16 cellular contexts compared by ENCODE assay signal in the genomic region with DNA sequence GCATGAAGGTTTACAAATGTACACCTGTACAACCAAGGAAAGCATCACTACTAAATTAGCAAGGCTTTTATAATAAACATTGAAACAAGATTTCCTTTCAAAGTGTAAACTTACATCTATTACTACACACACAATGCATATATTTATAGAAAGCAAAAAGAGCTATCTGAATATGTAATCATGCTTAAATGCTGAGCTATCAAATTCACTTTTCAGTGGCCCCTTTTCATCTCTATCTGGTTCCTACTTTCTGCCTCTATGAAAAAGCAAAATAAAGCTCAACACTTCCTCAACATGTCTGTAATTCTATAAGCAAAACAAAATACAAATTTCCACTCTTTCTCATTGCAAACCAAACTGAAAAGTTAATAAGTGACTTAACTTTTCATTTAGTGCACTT. TPM values are rescaled to one million over a fixed set of nuclear protein-coding genes. Genes with fewer than 3 reads are reported as not detected.
DNase-seq lines count a peak whose midpoint lies in the region; ATAC-seq, FAIRE-seq and TF ChIP-seq lines count a peak whose summit lies in the region.
"Had no signal": no experiment of that assay in that cellular context is flagged by ENCODE, and none has a peak within 500 bp of the region (broad histone marks: within the 10 kb centered on the region; RNA-seq: fewer than 3 reads in every experiment).

No MANE protein-coding gene starts in this region.

- no peak for TF ChIP-seq RAD21 in HepG2 (CRISPR knock-in tag; IDR thresholded peaks at IDR 0.05)

- no peak for TF ChIP-seq EP300 in HepG2 (IDR thresholded peaks at IDR 0.05; ENCODE audit: low read depth in 2 of 2, low read length in 2 of 2)
- TF ChIP-seq EP300 in HepG2 (CRISPR knock-in tag; IDR thresholded peaks at IDR 0.05; ENCODE audit: borderline replicate concordance): no peak

- ATAC-seq in HepG2 (no peak), right lobe of liver (no peak), GM21423 (IDR thresholded peaks at IDR 0.05; ENCODE audit: unreplicated experiment) (no peak)
- ATAC-seq: CD8-positive, alpha-beta T cell had no signal

- TF ChIP-seq CTCF in HepG2 (CRISPR knock-in tag; IDR thresholded peaks at IDR 0.05) (no peak), right lobe of liver (IDR thresholded peaks at IDR 0.05) (no peak)

- CTCF ChIA-PET in activated CD4-positive, alpha-beta memory T cell treated with anti-CD3 and anti-CD28 coated beads for 36 hours (lab: Charles Lee): interaction anchor here (1.0 to 2.0 kb wide), 2 partner anchors 12 to 41 kb away, joined by 3 to 4 read pairs; no protein-coding TSS in a partner anchor
- CTCF ChIA-PET in activated CD4-positive, alpha-beta memory T cell treated with anti-CD3 and anti-CD28 coated beads, Interleukin-2, amount 10 ng/mL, durations not matched to agents 7 days and 5 days (lab: Charles Lee): interaction anchor here (1.0 to 1.1 kb wide), 2 partner anchors 76 to 172 kb away, joined by 3 read pairs; no protein-coding TSS in a partner anchor
- CTCF ChIA-PET in HepG2 (lab: Yijun Ruan, JAX; ENCODE audit: low intra/inter-chr PET ratio, low total read pairs): no interaction called here

- H3K4me3 Mint-ChIP-seq in activated CD4-positive, alpha-beta memory T cell treated with anti-CD3 and anti-CD28 coated beads for 36 hours: no peak overlapping the region
- no peak overlapping the region for H3K4me3 Mint-ChIP-seq in activated CD4-positive, alpha-beta memory T cell treated with anti-CD3 and anti-CD28 coated beads, Interleukin-2, amount 10 ng/mL, durations not matched to agents 7 days and 5 days
- no peak overlapping the region for H3K4me3 Mint-ChIP-seq in activated T-helper 1 cell treated with anti-CD3 and anti-CD28 coated beads, Interleukin-12 subunit alpha, Interleukin-12 subunit beta, Interleukin-2, Interleukin-4 antibody, amounts not matched to agents 30 ng/mL and 10 ng/mL and 1 ng/mL, durations not matched to agents 14 hours and 24 hours and 36 hours
- H3K4me3 Mint-ChIP-seq: B cell; CD8-positive, alpha-beta T cell; H9 had no signal

- H3K36me3 Mint-ChIP-seq in activated CD4-positive, alpha-beta memory T cell treated with anti-CD3 and anti-CD28 coated beads for 36 hours: peaks cover 66% of the 10 kb centered on the region
- H3K36me3 Mint-ChIP-seq in activated CD4-positive, alpha-beta memory T cell treated with anti-CD3 and anti-CD28 coated beads, Interleukin-2, amount 10 ng/mL, durations not matched to agents 7 days and 5 days (ENCODE audit: low read depth): peaks cover 75% of the 10 kb centered on the region
- peaks cover 57% of the 10 kb centered on the region for H3K36me3 Mint-ChIP-seq in activated T-helper 1 cell treated with anti-CD3 and anti-CD28 coated beads, Interleukin-12 subunit alpha, Interleukin-12 subunit beta, Interleukin-2, Interleukin-4 antibody, amounts not matched to agents 30 ng/mL and 10 ng/mL and 1 ng/mL, durations not matched to agents 14 hours and 24 hours and 36 hours (ENCODE audit: low read depth)

- no peak for FAIRE-seq in HepG2 (lab: Jason Lieb, UNC)

- H2AFZ ChIP-seq in HepG2 (ENCODE audit: low read length): no peak overlapping the region

- H3K36me3 ChIP-seq in HepG2 (replicated peaks in 1 of 2; ENCODE audit: control insufficient read depth in 1 of 2, insufficient read depth in 2 of 2, low read length in 2 of 2) (peaks cover 14 to 51% of the 10 kb centered on the region in 2 experiments), right lobe of liver (peaks cover 0 to 70% (median 34%) of the 10 kb centered on the region in 4 donors)

- H3K27me3 ChIP-seq in HepG2 (ENCODE audit: control insufficient read depth in 1 of 2, insufficient read depth in 2 of 2, low read length in 2 of 2) (no peaks in the 10 kb centered on the region), right lobe of liver (no peaks in the 10 kb centered on the region)
- H3K27me3 ChIP-seq: BLaER1 treated with 17β-estradiol and CSF1 and Interleukin-3, amounts not matched to agents 10 nM and 100 nM had no signal

- H3K4me1 ChIP-seq in HepG2 (ENCODE audit: insufficient read depth, low read length) (no peaks in the 10 kb centered on the region), right lobe of liver (no peaks in the 10 kb centered on the region)
- H3K4me1 ChIP-seq: BLaER1 treated with 17β-estradiol and CSF1 and Interleukin-3, amounts not matched to agents 10 nM and 100 nM had no signal

- no TSS peak for BruUV-seq in HepG2 (replicated peaks; lab: Mats Ljungman, UMichigan)

- no peaks in the 10 kb centered on the region for H3K9me3 Mint-ChIP-seq in activated CD4-positive, alpha-beta memory T cell treated with anti-CD3 and anti-CD28 coated beads for 36 hours
- H3K9me3 Mint-ChIP-seq in activated CD4-positive, alpha-beta memory T cell treated with anti-CD3 and anti-CD28 coated beads, Interleukin-2, amount 10 ng/mL, durations not matched to agents 7 days and 5 days: no peaks in the 10 kb centered on the region
- H3K9me3 Mint-ChIP-seq in activated T-helper 1 cell treated with anti-CD3 and anti-CD28 coated beads, Interleukin-12 subunit alpha, Interleukin-12 subunit beta, Interleukin-2, Interleukin-4 antibody, amounts not matched to agents 30 ng/mL and 10 ng/mL and 1 ng/mL, durations not matched to agents 14 hours and 24 hours and 36 hours: no peaks in the 10 kb centered on the region
- H3K9me3 Mint-ChIP-seq: CD8-positive, alpha-beta T cell; H9 had no signal

- no peak overlapping the region for H3K4me2 ChIP-seq in HepG2 (ENCODE audit: low read depth, low read length)
- H3K4me2 ChIP-seq: BLaER1 treated with 17β-estradiol and CSF1 and Interleukin-3, amounts not matched to agents 10 nM and 100 nM had no signal

- no peak for TF ChIP-seq POLR2A in HepG2 (IDR thresholded peaks at IDR 0.05; ENCODE audit: insufficient read depth in 1 of 2, low read depth in 2 of 2, low read length in 2 of 2)
- TF ChIP-seq POLR2A in right lobe of liver (IDR thresholded peaks at IDR 0.05): no peak

- H3K4me3 ChIP-seq in HepG2 (replicated peaks in 1 of 3; ENCODE audit: insufficient read depth in 1 of 3, low read depth in 2 of 3, low read length in 3 of 3) (no peak overlapping the region), right lobe of liver (no peak overlapping the region)
- H3K4me3 ChIP-seq: BLaER1 treated with 17β-estradiol and CSF1 and Interleukin-3, amounts not matched to agents 10 nM and 100 nM had no signal

- POLR2A ChIA-PET in activated CD4-positive, alpha-beta memory T cell treated with anti-CD3 and anti-CD28 coated beads for 36 hours (lab: Charles Lee): interaction anchor here (0.6 kb wide), 1 partner anchor 95 kb away, joined by 4 read pairs; no protein-coding TSS in a partner anchor
- POLR2A ChIA-PET in activated CD4-positive, alpha-beta memory T cell treated with anti-CD3 and anti-CD28 coated beads, Interleukin-2, amount 10 ng/mL, durations not matched to agents 7 days and 5 days (lab: Charles Lee): interaction anchor here (1.1 kb wide), 1 partner anchor 58 kb away, joined by 3 read pairs; no protein-coding TSS in a partner anchor
- POLR2A ChIA-PET in HepG2 (lab: Yijun Ruan, JAX): no interaction called here

- in situ Hi-C loops in HepG2 (cut with HindIII; ENCODE audit: extremely low pct_ligation_motif_present, low pct_unique_long_range_greater_than_20kb): no loop called here

- DNase-seq in activated CD4-positive, alpha-beta memory T cell treated with anti-CD3 and anti-CD28 coated beads for 36 hours: no peak
- DNase-seq in activated CD4-positive, alpha-beta memory T cell treated with anti-CD3 and anti-CD28 coated beads, Interleukin-2, amount 10 ng/mL, durations not matched to agents 7 days and 5 days: no peak
- DNase-seq in HepG2 (ENCODE audit: low spot score) (no peak), right lobe of liver (no peak), ecto neural progenitor cell (ENCODE audit: low spot score) (no peak)
- DNase-seq in activated T-helper 1 cell treated with anti-CD3 and anti-CD28 coated beads, Interleukin-12 subunit alpha, Interleukin-12 subunit beta, Interleukin-2, Interleukin-4 antibody, amounts not matched to agents 30 ng/mL and 10 ng/mL and 1 ng/mL, durations not matched to agents 14 hours and 24 hours and 36 hours (ENCODE audit: low spot score): no peak
- DNase-seq: 8988T; Calu3; CD8-positive, alpha-beta T cell; DMS79 treated with DMSO at 0.1 percent for 48 hours; GF-D8; GOT3; H9 had no signal

- H3K79me2 ChIP-seq in HepG2 (ENCODE audit: insufficient read depth, low read length): no peaks in the 10 kb centered on the region

- intact Hi-C loops in activated CD4-positive, alpha-beta memory T cell treated with anti-CD3 and anti-CD28 coated beads for 36 hours (cut with micrococcal nuclease): no loop called here
- intact Hi-C loops in HepG2 (cut with micrococcal nuclease; ENCODE audit: unreplicated experiment) (no loop called here), right lobe of liver (cut with DNase I) (no loop called here)
- intact Hi-C loops in activated T-helper 1 cell treated with anti-CD3 and anti-CD28 coated beads, Interleukin-12 subunit alpha, Interleukin-12 subunit beta, Interleukin-2, Interleukin-4 antibody, amounts not matched to agents 30 ng/mL and 10 ng/mL and 1 ng/mL, durations not matched to agents 14 hours and 24 hours and 36 hours (cut with micrococcal nuclease): no loop called here

- H3K27me3 Mint-ChIP-seq in activated CD4-positive, alpha-beta memory T cell treated with anti-CD3 and anti-CD28 coated beads for 36 hours: no peaks in the 10 kb centered on the region
- no peaks in the 10 kb centered on the region for H3K27me3 Mint-ChIP-seq in activated CD4-positive, alpha-beta memory T cell treated with anti-CD3 and anti-CD28 coated beads, Interleukin-2, amount 10 ng/mL, durations not matched to agents 7 days and 5 days
- no peaks in the 10 kb centered on the region for H3K27me3 Mint-ChIP-seq in activated T-helper 1 cell treated with anti-CD3 and anti-CD28 coated beads, Interleukin-12 subunit alpha, Interleukin-12 subunit beta, Interleukin-2, Interleukin-4 antibody, amounts not matched to agents 30 ng/mL and 10 ng/mL and 1 ng/mL, durations not matched to agents 14 hours and 24 hours and 36 hours (ENCODE audit: insufficient read depth)
- H3K27me3 Mint-ChIP-seq: B cell had no signal

- H3K9me3 ChIP-seq in HepG2 (ENCODE audit: low read length) (no peaks in the 10 kb centered on the region), right lobe of liver (no peaks in the 10 kb centered on the region)
- H3K9me3 ChIP-seq: BLaER1 treated with 17β-estradiol and CSF1 and Interleukin-3, amounts not matched to agents 10 nM and 100 nM had no signal

- no peak overlapping the region for H3K27ac ChIP-seq in HepG2 (ENCODE audit: extremely low read length, insufficient read depth, low read length)
- no peak overlapping the region for H3K27ac ChIP-seq in right lobe of liver
- H3K27ac ChIP-seq: BLaER1 treated with 17β-estradiol and CSF1 and Interleukin-3, amounts not matched to agents 10 nM and 100 nM had no signal

- no peaks in the 10 kb centered on the region for H4K20me1 ChIP-seq in HepG2 (ENCODE audit: insufficient read depth, low read length)

- peaks cover 10% of the 10 kb centered on the region for H3K4me1 Mint-ChIP-seq in activated CD4-positive, alpha-beta memory T cell treated with anti-CD3 and anti-CD28 coated beads for 36 hours (ENCODE audit: low read depth)
- H3K4me1 Mint-ChIP-seq in activated CD4-positive, alpha-beta memory T cell treated with anti-CD3 and anti-CD28 coated beads, Interleukin-2, amount 10 ng/mL, durations not matched to agents 7 days and 5 days: no peaks in the 10 kb centered on the region
- H3K4me1 Mint-ChIP-seq in activated T-helper 1 cell treated with anti-CD3 and anti-CD28 coated beads, Interleukin-12 subunit alpha, Interleukin-12 subunit beta, Interleukin-2, Interleukin-4 antibody, amounts not matched to agents 30 ng/mL and 10 ng/mL and 1 ng/mL, durations not matched to agents 14 hours and 24 hours and 36 hours (ENCODE audit: low read depth): no peaks in the 10 kb centered on the region
- H3K4me1 Mint-ChIP-seq: B cell, H9 had no signal

- peak overlapping the region; percentile 40 for H3K27ac Mint-ChIP-seq in activated CD4-positive, alpha-beta memory T cell treated with anti-CD3 and anti-CD28 coated beads for 36 hours
- no peak overlapping the region for H3K27ac Mint-ChIP-seq in activated CD4-positive, alpha-beta memory T cell treated with anti-CD3 and anti-CD28 coated beads, Interleukin-2, amount 10 ng/mL, durations not matched to agents 7 days and 5 days
- H3K27ac Mint-ChIP-seq in activated T-helper 1 cell treated with anti-CD3 and anti-CD28 coated beads, Interleukin-12 subunit alpha, Interleukin-12 subunit beta, Interleukin-2, Interleukin-4 antibody, amounts not matched to agents 30 ng/mL and 10 ng/mL and 1 ng/mL, durations not matched to agents 14 hours and 24 hours and 36 hours: peak overlapping the region; percentile 48
- H3K27ac Mint-ChIP-seq: B cell; CD8-positive, alpha-beta T cell; H9 had no signal

- H3K9ac ChIP-seq in HepG2 (ENCODE audit: insufficient read depth, low read depth, low read length): no peak overlapping the region
- H3K9ac ChIP-seq: BLaER1 treated with 17β-estradiol and CSF1 and Interleukin-3, amounts not matched to agents 10 nM and 100 nM had no signal

RNA-seq across cellular contexts. Expression of a gene that starts 25.5 kb away (rescaled TPM):
- under 1 TPM in 1 of 2 experiments, not detected in 1; 0.12 TPM for total RNA-seq in activated CD4-positive, alpha-beta memory T cell treated with anti-CD3 and anti-CD28 coated beads for 36 hours
- total RNA-seq in activated CD4-positive, alpha-beta memory T cell treated with anti-CD3 and anti-CD28 coated beads, Interleukin-2, amount 10 ng/mL, durations not matched to agents 7 days and 5 days: under 1 TPM in 1 of 2 experiments, not detected in 1; 0.33 TPM
- 47.5 and 119 TPM in 2 replicates for total RNA-seq in HepG2 (2016; rRNA removed; fragmentation: Illumina TruSeq; extraction: Trizol)
- total RNA-seq in HepG2 (2016; cell fraction: cytosol; rRNA removed; fragmentation: Illumina TruSeq; extraction: Trizol; ENCODE audit: low read depth): 9.3 and 11.1 TPM in 2 replicates
- 45.4 and 119 TPM in 2 replicates for total RNA-seq in HepG2 (2016; cell fraction: insoluble cytoplasmic fraction; rRNA removed; fragmentation: Illumina TruSeq; extraction: Trizol)
- total RNA-seq in HepG2 (2016; cell fraction: membrane; rRNA removed; fragmentation: Illumina TruSeq; extraction: Trizol): 27.4 and 30.5 TPM in 2 replicates
- 90.3 and 111 TPM in 2 replicates for total RNA-seq in HepG2 (2016; cell fraction: nucleus; rRNA removed; fragmentation: Illumina TruSeq; extraction: Trizol)
- polyA plus RNA-seq in HepG2 (2011; rRNA removed): 108 and 113 TPM in 2 replicates
- polyA plus RNA-seq in HepG2 (2011; cell fraction: cytosol; rRNA removed): 78.7 and 130 TPM in 2 replicates
- 66.7 and 76.2 TPM in 2 replicates for polyA plus RNA-seq in HepG2 (2011; cell fraction: nucleus; rRNA removed)
- polyA plus RNA-seq in HepG2 (2012): 44.8 and 48.6 TPM in 2 replicates
- polyA plus RNA-seq in HepG2 (2016; cell fraction: cytosol; fragmentation: Illumina TruSeq; extraction: Trizol; ENCODE audit: low read depth): 8.7 TPM in 2 replicates
- 49.7 and 54.3 TPM in 2 replicates for polyA plus RNA-seq in HepG2 (2016; cell fraction: insoluble cytoplasmic fraction; fragmentation: Illumina TruSeq; extraction: Trizol; ENCODE audit: low read depth)
- 17.8 and 18.0 TPM in 2 replicates for polyA plus RNA-seq in HepG2 (2016; cell fraction: membrane; fragmentation: Illumina TruSeq; extraction: Trizol; ENCODE audit: low read depth)
- polyA plus RNA-seq in HepG2 (2016; cell fraction: nucleus; fragmentation: Illumina TruSeq; extraction: Trizol; ENCODE audit: insufficient read depth, low read depth): 156 and 173 TPM in 2 replicates
- 13.0 and 159 TPM in 2 replicates for polyA minus RNA-seq in HepG2 (2011; rRNA and poly(A)+ RNA removed; ENCODE audit: low replicate concordance)
- polyA minus RNA-seq in HepG2 (2011; cell fraction: cytosol; rRNA and poly(A)+ RNA removed): 69.2 and 73.2 TPM in 2 replicates
- 14.8 and 16.3 TPM in 2 replicates for polyA minus RNA-seq in HepG2 (2011; cell fraction: nucleus; rRNA and poly(A)+ RNA removed)
- total RNA-seq in right lobe of liver: 100 to 1,000 TPM; 260 to 452 (median 415) TPM
- total RNA-seq in activated T-helper 1 cell treated with anti-CD3 and anti-CD28 coated beads, Interleukin-12 subunit alpha, Interleukin-12 subunit beta, Interleukin-2, Interleukin-4 antibody, amounts not matched to agents 30 ng/mL and 10 ng/mL and 1 ng/mL, durations not matched to agents 14 hours and 24 hours and 36 hours: 0.26 and 0.27 TPM in 2 replicates
- total RNA-seq: B cell; CD8-positive, alpha-beta T cell had no signal
